In the genomic region with DNA sequence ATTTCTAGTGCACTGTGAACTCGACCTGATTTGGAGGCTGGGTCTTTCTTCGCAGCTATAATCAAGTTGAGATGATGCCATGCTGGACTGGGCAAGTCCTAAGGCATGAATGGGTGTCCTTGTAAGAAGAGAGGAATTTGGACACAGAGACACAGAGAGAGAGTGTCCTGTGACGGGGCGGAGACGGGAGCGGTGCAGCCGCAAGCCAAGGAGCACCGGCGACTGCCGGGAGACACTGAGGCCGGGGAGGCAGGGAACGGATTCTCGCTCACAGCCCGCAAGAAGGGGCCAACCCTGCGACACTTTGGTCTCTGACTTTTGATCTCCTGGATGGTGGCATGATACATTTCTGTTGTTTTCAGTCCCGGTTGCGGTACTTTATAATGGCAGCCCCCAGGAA, we compare ENCODE assay signal across 22 cellular contexts. TPM values are rescaled to one million over a fixed set of nuclear protein-coding genes. Genes with fewer than 3 reads are reported as not detected.
DNase-seq lines count a peak whose midpoint lies in the region; ATAC-seq lines count a peak whose summit lies in the region.
"Had no signal": no experiment of that assay in that cellular context is flagged by ENCODE, and none has a peak within 500 bp of the region (broad histone marks: within the 10 kb centered on the region; RNA-seq: fewer than 3 reads in every experiment).

No MANE protein-coding gene starts in this region.

- no peaks in the 10 kb centered on the region for H3K36me3 Mint-ChIP-seq in dendritic cell treated with granulocyte-macrophage colony-stimulating factor and Interleukin-4, amounts not matched to agents 40 ng/mL and 50 ng/mL, for 4 days (ENCODE audit: low read depth)
- no peaks in the 10 kb centered on the region for H3K36me3 Mint-ChIP-seq in immature natural killer cell
- H3K36me3 Mint-ChIP-seq: CD14-positive monocyte; CD8-positive, alpha-beta memory T cell had no signal

- H3K4me1 Mint-ChIP-seq in dendritic cell treated with granulocyte-macrophage colony-stimulating factor and Interleukin-4, amounts not matched to agents 40 ng/mL and 50 ng/mL, for 4 days (ENCODE audit: low read depth): peaks cover 41% of the 10 kb centered on the region
- peaks cover 4 to 9% of the 10 kb centered on the region in 2 donors for H3K4me1 Mint-ChIP-seq in immature natural killer cell

- intact Hi-C loops in dendritic cell treated with granulocyte-macrophage colony-stimulating factor and Interleukin-4, amounts not matched to agents 40 ng/mL and 50 ng/mL, for 4 days (cut with micrococcal nuclease): no loop called here
- intact Hi-C loops in sciatic nerve (cut with DNase I): no loop called here

- peak; percentile 24 for DNase-seq in islet precursor cell
- DNase-seq in sciatic nerve (ENCODE audit: low spot score): peak; percentile 34
- DNase-seq in immature natural killer cell: no peak
- no peak for DNase-seq in effector CD4-positive, alpha-beta T cell
- no peak for DNase-seq in SKM-1 treated with dmso at 0.1 percent for 144 hours (lab: John Stamatoyannopoulos, UW; ENCODE audit: unreplicated experiment)
- DNase-seq: 8988T; ACHN; AML-193; BE2C; CD4-positive, alpha-beta T cell; CD8-positive, alpha-beta memory T cell; DMS 273 treated with DMSO at 0.1 percent for 48 hours; DMS79; EL; GDM1; H7; HCEC 1CT had no signal

- no peak overlapping the region for H3K4me3 Mint-ChIP-seq in dendritic cell treated with granulocyte-macrophage colony-stimulating factor and Interleukin-4, amounts not matched to agents 40 ng/mL and 50 ng/mL, for 4 days
- H3K4me3 Mint-ChIP-seq in immature natural killer cell: no peak overlapping the region
- H3K4me3 Mint-ChIP-seq: CD14-positive monocyte; CD4-positive, alpha-beta T cell; CD8-positive, alpha-beta memory T cell; GM23338 had no signal

- no peaks in the 10 kb centered on the region for H3K27me3 Mint-ChIP-seq in dendritic cell treated with granulocyte-macrophage colony-stimulating factor and Interleukin-4, amounts not matched to agents 40 ng/mL and 50 ng/mL, for 4 days
- H3K27me3 Mint-ChIP-seq in immature natural killer cell (ENCODE audit: low read depth in 3 of 3): peaks cover 0 to 7% (median 1%) of the 10 kb centered on the region in 3 donors
- H3K27me3 Mint-ChIP-seq: CD4-positive, alpha-beta T cell had no signal

- peak overlapping the region; percentile 77 for H3K27ac Mint-ChIP-seq in dendritic cell treated with granulocyte-macrophage colony-stimulating factor and Interleukin-4, amounts not matched to agents 40 ng/mL and 50 ng/mL, for 4 days
- H3K27ac Mint-ChIP-seq in immature natural killer cell: no peak overlapping the region
- H3K27ac Mint-ChIP-seq: CD4-positive, alpha-beta T cell; CD8-positive, alpha-beta memory T cell; GM23338 had no signal

- no peak for ATAC-seq in sciatic nerve
- ATAC-seq: A549, GM12878, GM23338 had no signal

- peaks cover 9% of the 10 kb centered on the region for H3K9me3 Mint-ChIP-seq in dendritic cell treated with granulocyte-macrophage colony-stimulating factor and Interleukin-4, amounts not matched to agents 40 ng/mL and 50 ng/mL, for 4 days
- no peaks in the 10 kb centered on the region for H3K9me3 Mint-ChIP-seq in immature natural killer cell
- H3K9me3 Mint-ChIP-seq: CD4-positive, alpha-beta T cell; CD8-positive, alpha-beta memory T cell had no signal

RNA-seq across cellular contexts. Expression of a gene that starts 22.4 kb away (rescaled TPM):
- 2,463 TPM for total RNA-seq in sciatic nerve
- 100 to 1,000 TPM; 187 to 403 (median 297) TPM for polyA plus RNA-seq in immature natural killer cell

Comparison
In these comparisons a context has a peak if more than half of its experiments do, and no peak if none do; other contexts are left out.
1. DNase-seq: peak in islet precursor cell (single experiment) and sciatic nerve (single experiment); none in immature natural killer cell (0 of 3), effector CD4-positive, alpha-beta T cell (single experiment) and SKM-1 treated with dmso at 0.1 percent for 144 hours (single experiment).